ENCODE assay signal across 16 cellular contexts in the genomic region with DNA sequence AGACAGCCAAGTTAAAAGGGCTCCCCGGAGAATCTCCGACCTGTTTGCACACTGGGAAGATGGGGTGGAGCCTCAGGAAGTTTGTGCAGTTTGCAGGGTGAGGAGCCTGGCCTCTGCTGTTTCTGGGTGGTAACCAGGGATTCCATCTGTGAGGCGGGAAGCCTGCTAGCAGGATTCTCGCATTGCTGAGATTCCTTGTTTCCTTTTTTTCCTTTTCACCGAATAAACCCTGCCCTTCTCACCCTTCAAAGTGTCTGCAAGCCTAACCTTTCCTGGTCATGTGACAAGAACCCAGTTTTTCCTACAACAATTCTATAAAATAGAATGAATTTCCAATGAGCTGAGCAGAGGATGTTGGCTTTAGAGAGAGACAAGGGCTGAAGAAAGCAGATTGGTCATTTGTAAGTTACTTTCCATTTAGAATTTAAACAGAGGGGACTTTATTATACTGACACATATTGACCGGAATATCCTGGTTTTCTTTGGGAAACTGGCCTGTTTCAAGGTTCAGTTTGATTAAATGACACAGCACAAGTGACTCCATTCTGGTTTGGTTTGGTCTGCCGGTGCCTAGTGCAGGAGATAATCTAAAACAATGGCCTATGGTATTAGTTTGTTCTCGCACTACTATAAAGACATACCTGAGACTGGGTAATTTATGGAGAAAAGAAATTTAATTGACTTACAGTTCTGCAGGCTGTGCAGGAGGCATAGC. TPM values are rescaled to one million over a fixed set of nuclear protein-coding genes. Genes with fewer than 3 reads are reported as not detected.
DNase-seq lines count a peak whose midpoint lies in the region; ATAC-seq and TF ChIP-seq lines count a peak whose summit lies in the region.
"Had no signal": no experiment of that assay in that cellular context is flagged by ENCODE, and none has a peak within 500 bp of the region (broad histone marks: within the 10 kb centered on the region; RNA-seq: fewer than 3 reads in every experiment).

No MANE protein-coding gene starts in this region.

- DNase-seq in ELF-1 (ENCODE audit: low read depth, low spot score), result peak; percentile 91
- peak; percentile 95 for DNase-seq in NT2/D1 (ENCODE audit: low read depth, low spot score)
- DNase-seq in hepatocyte (ENCODE audit: low spot score), result peak; percentile 39
- DNase-seq in nephron progenitor cell, result peak; percentile 28
- no peak for DNase-seq in stimulated activated naive B cell treated with anti-CD40 and anti-IgM and Interleukin-4, amounts not matched to agents 10 μg/mL and 1 μg/mL and 100 μg/mL, for 72 hours
- no peak for DNase-seq in NCI-H2196 treated with DMSO at 0.1 percent for 48 hours (lab: John Stamatoyannopoulos, UW; ENCODE audit: unreplicated experiment)
- no peak for DNase-seq in ascending aorta (ENCODE audit: low spot score in 2 of 2)
- no peak for DNase-seq in activated naive CD4-positive, alpha-beta T cell treated with anti-CD3 and anti-CD28 coated beads for 36 hours
- DNase-seq: brain microvascular endothelial cell; dorsolateral prefrontal cortex; GDM1; NCI-H1092 treated with DMSO at 0.1 percent for 48 hours; NCI-H748 treated with DMSO at 0.1 percent for 48 hours; pancreas; stimulated activated CD4-positive, alpha-beta T cell treated with anti-CD3 and anti-CD28 coated beads, Interleukin-4, amount 100 ng/mL, for 1 hour had no signal

- peaks cover 78% of the 10 kb centered on the region for H3K4me1 Mint-ChIP-seq in nephron progenitor cell
- no peaks in the 10 kb centered on the region for H3K4me1 Mint-ChIP-seq in stimulated activated naive B cell treated with anti-CD40 and anti-IgM and Interleukin-4, amounts not matched to agents 10 μg/mL and 1 μg/mL and 100 μg/mL, for 72 hours
- H3K4me1 Mint-ChIP-seq in activated naive CD4-positive, alpha-beta T cell treated with anti-CD3 and anti-CD28 coated beads for 36 hours (ENCODE audit: low read depth), result no peaks in the 10 kb centered on the region
- H3K4me1 Mint-ChIP-seq: activated naive CD4-positive, alpha-beta T cell treated with anti-CD3 and anti-CD28 coated beads, Interleukin-2, amount 50 U/mL, for 24 hours had no signal

- H3K4me3 Mint-ChIP-seq in nephron progenitor cell, result peak overlapping the region; percentile 36
- no peak overlapping the region for H3K4me3 Mint-ChIP-seq in stimulated activated naive B cell treated with anti-CD40 and anti-IgM and Interleukin-4, amounts not matched to agents 10 μg/mL and 1 μg/mL and 100 μg/mL, for 72 hours
- H3K4me3 Mint-ChIP-seq in activated naive CD4-positive, alpha-beta T cell treated with anti-CD3 and anti-CD28 coated beads for 36 hours, result no peak overlapping the region
- H3K4me3 Mint-ChIP-seq: activated naive CD4-positive, alpha-beta T cell treated with anti-CD3 and anti-CD28 coated beads, Interleukin-2, amount 50 U/mL, for 24 hours had no signal

- H3K4me3 ChIP-seq in NT2/D1 (ENCODE audit: insufficient read length, low read depth) (no peak overlapping the region), hepatocyte (no peak overlapping the region), ascending aorta (no peak overlapping the region)
- H3K4me3 ChIP-seq: dorsolateral prefrontal cortex, pancreas had no signal

- H3K9me2 ChIP-seq in hepatocyte (replicated peaks; ENCODE audit: insufficient read depth), result no peaks in the 10 kb centered on the region

- no peak overlapping the region for H2AFZ ChIP-seq in hepatocyte

- WGBS in hepatocyte (ENCODE audit: low lambda C conversion rate, missing lambda C conversion rate), result 37% methylated on average over 8 of the region's 8 CpGs

- CTCF ChIA-PET in activated naive CD4-positive, alpha-beta T cell treated with anti-CD3 and anti-CD28 coated beads for 36 hours (lab: Charles Lee), result interaction anchor here (1.1 kb wide), 1 partner anchor 28 kb away, joined by 4 read pairs; no protein-coding TSS in a partner anchor

- H3K36me3 Mint-ChIP-seq in nephron progenitor cell (ENCODE audit: low read depth), result peaks cover 9% of the 10 kb centered on the region
- H3K36me3 Mint-ChIP-seq in stimulated activated naive B cell treated with anti-CD40 and anti-IgM and Interleukin-4, amounts not matched to agents 10 μg/mL and 1 μg/mL and 100 μg/mL, for 72 hours, result no peaks in the 10 kb centered on the region
- no peaks in the 10 kb centered on the region for H3K36me3 Mint-ChIP-seq in activated naive CD4-positive, alpha-beta T cell treated with anti-CD3 and anti-CD28 coated beads for 36 hours (ENCODE audit: low read depth)
- H3K36me3 Mint-ChIP-seq: activated naive CD4-positive, alpha-beta T cell treated with anti-CD3 and anti-CD28 coated beads, Interleukin-2, amount 50 U/mL, for 24 hours had no signal

- peaks cover 13% of the 10 kb centered on the region for H3K9me3 Mint-ChIP-seq in nephron progenitor cell
- H3K9me3 Mint-ChIP-seq in stimulated activated naive B cell treated with anti-CD40 and anti-IgM and Interleukin-4, amounts not matched to agents 10 μg/mL and 1 μg/mL and 100 μg/mL, for 72 hours, result peaks cover 5 to 9% of the 10 kb centered on the region in 2 donors
- H3K9me3 Mint-ChIP-seq in activated naive CD4-positive, alpha-beta T cell treated with anti-CD3 and anti-CD28 coated beads for 36 hours, result peaks cover 9% of the 10 kb centered on the region

- no peaks in the 10 kb centered on the region for H3K79me2 ChIP-seq in hepatocyte

- H3K9me3 ChIP-seq in NT2/D1 (ENCODE audit: insufficient read depth, low read length) (peaks cover 9% of the 10 kb centered on the region), hepatocyte (ENCODE audit: low read depth) (no peaks in the 10 kb centered on the region), ascending aorta (no peaks in the 10 kb centered on the region)
- H3K9me3 ChIP-seq: pancreas had no signal

- ATAC-seq in stimulated activated naive B cell treated with anti-CD40 and anti-IgM and Interleukin-4, amounts not matched to agents 10 μg/mL and 1 μg/mL and 100 μg/mL, for 72 hours (replicated peaks), result no peak

- intact Hi-C loops in ascending aorta (cut with DNase I), result no loop called here
- intact Hi-C loops in activated naive CD4-positive, alpha-beta T cell treated with anti-CD3 and anti-CD28 coated beads for 36 hours (cut with micrococcal nuclease), result no loop called here

- TF ChIP-seq CTCF in hepatocyte (IDR thresholded peaks at IDR 0.05; ENCODE audit: poor library complexity), result no peak
- no peak for TF ChIP-seq CTCF in nephron progenitor cell (IDR thresholded peaks at IDR 0.05)
- no peak for TF ChIP-seq CTCF in ascending aorta (IDR thresholded peaks at IDR 0.05)

- peak overlapping the region; percentile 20 for H3K27ac Mint-ChIP-seq in nephron progenitor cell
- no peak overlapping the region for H3K27ac Mint-ChIP-seq in stimulated activated naive B cell treated with anti-CD40 and anti-IgM and Interleukin-4, amounts not matched to agents 10 μg/mL and 1 μg/mL and 100 μg/mL, for 72 hours
- no peak overlapping the region for H3K27ac Mint-ChIP-seq in activated naive CD4-positive, alpha-beta T cell treated with anti-CD3 and anti-CD28 coated beads for 36 hours
- H3K27ac Mint-ChIP-seq: activated naive CD4-positive, alpha-beta T cell treated with anti-CD3 and anti-CD28 coated beads, Interleukin-2, amount 50 U/mL, for 24 hours had no signal

- H3K27me3 Mint-ChIP-seq in nephron progenitor cell (ENCODE audit: low read depth, poor library complexity), result peaks cover 3% of the 10 kb centered on the region
- peaks cover 8 to 16% of the 10 kb centered on the region in 2 donors for H3K27me3 Mint-ChIP-seq in stimulated activated naive B cell treated with anti-CD40 and anti-IgM and Interleukin-4, amounts not matched to agents 10 μg/mL and 1 μg/mL and 100 μg/mL, for 72 hours
- H3K27me3 Mint-ChIP-seq in activated naive CD4-positive, alpha-beta T cell treated with anti-CD3 and anti-CD28 coated beads for 36 hours (ENCODE audit: low read depth), result peaks cover 21% of the 10 kb centered on the region

- H3K27ac ChIP-seq in hepatocyte, result peak overlapping the region; percentile 60
- H3K27ac ChIP-seq in ascending aorta, result no peak overlapping the region
- H3K27ac ChIP-seq: brain microvascular endothelial cell, dorsolateral prefrontal cortex, pancreas had no signal

- H3K4me1 ChIP-seq in NT2/D1 (ENCODE audit: insufficient read depth, insufficient read length) (peaks cover 4% of the 10 kb centered on the region), hepatocyte (ENCODE audit: insufficient read depth) (peaks cover 59% of the 10 kb centered on the region), ascending aorta (no peaks in the 10 kb centered on the region)

- no peak overlapping the region for H3K9ac ChIP-seq in NT2/D1 (ENCODE audit: insufficient read length, low read depth)

- H4K20me1 ChIP-seq in hepatocyte (ENCODE audit: insufficient read depth, poor library complexity, severe bottlenecking), result no peaks in the 10 kb centered on the region

- H3K36me3 ChIP-seq in NT2/D1 (ENCODE audit: insufficient read depth, insufficient read length, low read length), result no peaks in the 10 kb centered on the region
- H3K36me3 ChIP-seq in hepatocyte (replicated peaks; ENCODE audit: insufficient read depth, low read depth), result no peaks in the 10 kb centered on the region
- no peaks in the 10 kb centered on the region for H3K36me3 ChIP-seq in ascending aorta
- H3K36me3 ChIP-seq: brain microvascular endothelial cell, pancreas had no signal

- peak overlapping the region; percentile 35 for H3K4me2 ChIP-seq in hepatocyte

- H3K27me3 ChIP-seq in NT2/D1 (ENCODE audit: insufficient read depth, insufficient read length) (no peaks in the 10 kb centered on the region), hepatocyte (no peaks in the 10 kb centered on the region), ascending aorta (no peaks in the 10 kb centered on the region)
- H3K27me3 ChIP-seq: brain microvascular endothelial cell, pancreas had no signal

RNA-seq across cellular contexts. Expression of a gene that starts 48.7 kb away (rescaled TPM):
- total RNA-seq in hepatocyte (46.1 and 47.3 TPM in 2 replicates), ascending aorta (1.4 TPM)
- 14.7 and 15.2 TPM in 2 replicates for polyA plus RNA-seq in hepatocyte
- under 1 TPM; 0.38 to 0.89 TPM for total RNA-seq in activated naive CD4-positive, alpha-beta T cell treated with anti-CD3 and anti-CD28 coated beads for 36 hours

Comparison
In these comparisons a context has a peak if more than half of its experiments do, and no peak if none do; other contexts are left out.
1. DNase-seq: peak in ELF-1 (single experiment), NT2/D1 (single experiment), hepatocyte (single experiment) and nephron progenitor cell (single experiment); none in stimulated activated naive B cell treated with anti-CD40 and anti-IgM and Interleukin-4, amounts not matched to agents 10 μg/mL and 1 μg/mL and 100 μg/mL, for 72 hours (single experiment), NCI-H2196 treated with DMSO at 0.1 percent for 48 hours (single experiment), ascending aorta (0 of 2) and activated naive CD4-positive, alpha-beta T cell treated with anti-CD3 and anti-CD28 coated beads for 36 hours (single experiment).
2. RNA of a gene that starts 48.7 kb away (total RNA-seq): 46.1 to 47.3 TPM in hepatocyte; 1.4 TPM in ascending aorta (single experiment) and 0.38 to 0.89 TPM in activated naive CD4-positive, alpha-beta T cell treated with anti-CD3 and anti-CD28 coated beads for 36 hours; every median in the first group is over 10 times any median in the second.